20 cellular contexts compared by ENCODE assay signal in genomic region chr3:8575364-8576104, GRCh38.
A peak's percentile ranks its signal among the peaks of the same experiment; 100 is the strongest.
DNase-seq lines count a peak whose midpoint lies in the region; ATAC-seq, FAIRE-seq and TF ChIP-seq lines count a peak whose summit lies in the region.
"Had no signal": no experiment of that assay in that cellular context is flagged by ENCODE, and none has a peak within 500 bp of the region (broad histone marks: within the 10 kb centered on the region; RNA-seq: fewer than 3 reads in every experiment).

No MANE protein-coding gene starts in this region.

- no peak overlapping the region for H2AFZ ChIP-seq in osteoblast (ENCODE audit: low read length)
- H2AFZ ChIP-seq in HepG2 (ENCODE audit: low read length): no peak overlapping the region

- peak; percentile 13 for DNase-seq in AG08396 (ENCODE audit: low spot score)
- peak; percentile 22 for DNase-seq in RPMI7951 (ENCODE audit: low read depth)
- DNase-seq in osteoblast (ENCODE audit: insufficient read length, low spot score, missing footprints): peak; percentile 62
- DNase-seq in NCI-H526 (lab: John Stamatoyannopoulos, UW): no peak
- no peak for DNase-seq in cerebellum (ENCODE audit: low spot score)
- DNase-seq in HepG2 (ENCODE audit: low spot score): no peak
- no peak for DNase-seq in SIG-M5 treated with dmso at 0.1 percent for 504 hours (lab: John Stamatoyannopoulos, UW; ENCODE audit: unreplicated experiment)
- DNase-seq: ACHN; amygdala; CD8-positive, alpha-beta T cell; foreskin keratinocyte; NCI-H774; RPMI8226; stimulated activated CD4-positive, alpha-beta T cell treated with anti-CD3 and anti-CD28 coated beads, Interleukin-4, amount 100 ng/mL, for 4 hours; SW 1271 had no signal

- in situ Hi-C loops in HepG2 (cut with HindIII; ENCODE audit: extremely low pct_ligation_motif_present, low pct_unique_long_range_greater_than_20kb): no loop called here

- H3K27me3 ChIP-seq in esophagus (ENCODE audit: control insufficient read depth in 1 of 2, insufficient read depth in 2 of 2, low read length in 2 of 2) (no peaks in the 10 kb centered on the region), osteoblast (ENCODE audit: insufficient read depth, low read length) (no peaks in the 10 kb centered on the region), HepG2 (ENCODE audit: control insufficient read depth in 1 of 2, insufficient read depth in 2 of 2, low read length in 2 of 2) (no peaks in the 10 kb centered on the region)
- H3K27me3 ChIP-seq: foreskin keratinocyte, tibial nerve had no signal

- 71 to 75% methylated on average over 5 of the region's 5 CpGs for WGBS in esophagus, 2 donors
- WGBS in HepG2 (ENCODE audit: low lambda C conversion rate): 79% methylated on average over 5 of the region's 5 CpGs

- TF ChIP-seq EP300 in HepG2 (IDR thresholded peaks at IDR 0.05; ENCODE audit: low read depth in 2 of 2, low read length in 2 of 2) (no peak), HepG2 (CRISPR knock-in tag; IDR thresholded peaks at IDR 0.05; ENCODE audit: borderline replicate concordance) (no peak)

- CTCF ChIA-PET in HepG2 (lab: Yijun Ruan, JAX; ENCODE audit: low intra/inter-chr PET ratio, low total read pairs): no interaction called here

- no peak for FAIRE-seq in HepG2 (lab: Jason Lieb, UNC)
- FAIRE-seq: H1, HTR-8/SVneo had no signal

- H4K20me1 ChIP-seq in osteoblast (ENCODE audit: insufficient read depth, low read length) (no peaks in the 10 kb centered on the region), HepG2 (ENCODE audit: insufficient read depth, low read length) (no peaks in the 10 kb centered on the region)

- no peak overlapping the region for H3K4me2 ChIP-seq in osteoblast (ENCODE audit: insufficient read depth, low read length)
- no peak overlapping the region for H3K4me2 ChIP-seq in HepG2 (ENCODE audit: low read depth, low read length)

- H3K9ac ChIP-seq in HepG2 (ENCODE audit: insufficient read depth, low read depth, low read length): no peak overlapping the region

- no peak for TF ChIP-seq POLR2A in HepG2 (IDR thresholded peaks at IDR 0.05; ENCODE audit: insufficient read depth in 1 of 2, low read depth in 2 of 2, low read length in 2 of 2)

- TF ChIP-seq CTCF in osteoblast (IDR thresholded peaks at IDR 0.05; ENCODE audit: extremely low read depth, low read depth, low read length) (no peak), HepG2 (CRISPR knock-in tag; IDR thresholded peaks at IDR 0.05) (no peak)

- H3K36me3 ChIP-seq in esophagus (ENCODE audit: control insufficient read depth in 2 of 2, insufficient read depth in 2 of 2, low read length in 1 of 2): no peaks in the 10 kb centered on the region
- H3K36me3 ChIP-seq in osteoblast (ENCODE audit: insufficient read depth, low read length): peaks cover 6% of the 10 kb centered on the region
- H3K36me3 ChIP-seq in HepG2 (replicated peaks in 1 of 2; ENCODE audit: control insufficient read depth in 1 of 2, insufficient read depth in 2 of 2, low read length in 2 of 2): no peaks in the 10 kb centered on the region; a peak in 1 of 5 replicates

- no peak for ATAC-seq in HepG2
- ATAC-seq: CD8-positive, alpha-beta T cell; foreskin keratinocyte had no signal

- H3K4me3 ChIP-seq in esophagus (ENCODE audit: low read depth in 1 of 2, low read length in 2 of 2) (no peak overlapping the region), osteoblast (ENCODE audit: insufficient read depth, low read length) (no peak overlapping the region), HepG2 (replicated peaks in 1 of 3; ENCODE audit: insufficient read depth in 1 of 3, low read depth in 2 of 3, low read length in 3 of 3) (no peak overlapping the region)
- H3K4me3 ChIP-seq: tibial nerve had no signal

- H3K27ac ChIP-seq in esophagus (ENCODE audit: low read depth in 2 of 2, low read length in 1 of 2) (peak overlapping the region; percentile 18 to 64), osteoblast (ENCODE audit: low read depth, low read length) (peak overlapping the region; percentile 21), HepG2 (ENCODE audit: extremely low read length, insufficient read depth, low read length) (no peak overlapping the region)
- H3K27ac ChIP-seq: foreskin keratinocyte, tibial nerve, VCaP had no signal

- no peak for TF ChIP-seq RAD21 in HepG2 (CRISPR knock-in tag; IDR thresholded peaks at IDR 0.05)

- H3K4me1 ChIP-seq in esophagus (ENCODE audit: control insufficient read depth in 2 of 2, insufficient read depth in 2 of 2, low read length in 1 of 2) (peaks cover 7 to 10% of the 10 kb centered on the region in 2 donors), osteoblast (ENCODE audit: insufficient read depth, low read length) (peaks cover 34% of the 10 kb centered on the region), HepG2 (ENCODE audit: insufficient read depth, low read length) (no peaks in the 10 kb centered on the region; the same call in 1 of the 2 replicates)
- H3K4me1 ChIP-seq: foreskin keratinocyte had no signal

- H3K9me3 ChIP-seq in esophagus (ENCODE audit: control insufficient read depth in 2 of 2, insufficient read depth in 1 of 2, low read depth in 1 of 2, low read length in 1 of 2): no peaks in the 10 kb centered on the region
- no peaks in the 10 kb centered on the region for H3K9me3 ChIP-seq in osteoblast (ENCODE audit: low read depth, low read length)
- no peaks in the 10 kb centered on the region for H3K9me3 ChIP-seq in HepG2 (ENCODE audit: low read length)

- intact Hi-C loops in HepG2 (cut with micrococcal nuclease; ENCODE audit: unreplicated experiment): no loop called here

- no peaks in the 10 kb centered on the region for H3K79me2 ChIP-seq in osteoblast (ENCODE audit: insufficient read depth, low read length)
- no peaks in the 10 kb centered on the region for H3K79me2 ChIP-seq in HepG2 (ENCODE audit: insufficient read depth, low read length)

- BruUV-seq in HepG2 (replicated peaks; lab: Mats Ljungman, UMichigan): no TSS peak

- POLR2A ChIA-PET in HepG2 (lab: Yijun Ruan, JAX): no interaction called here

TF ChIP-seq in HepG2, 621 proteins besides CTCF, POLR2A, EP300 and RAD21:
- TF ChIP-seq TOE1 (CRISPR knock-in tag; IDR thresholded peaks at IDR 0.05) (no peak), CC2D1A (CRISPR knock-in tag; IDR thresholded peaks at IDR 0.05) (no peak), POLR2AphosphoS5 (IDR thresholded peaks at IDR 0.05; ENCODE audit: low read depth, low read length) (no peak), ZNF775 (CRISPR knock-in tag; IDR thresholded peaks at IDR 0.05; ENCODE audit: borderline replicate concordance) (no peak), ZFP36L2 (CRISPR knock-in tag; IDR thresholded peaks at IDR 0.05) (no peak), MIER2 (CRISPR knock-in tag; IDR thresholded peaks at IDR 0.05) (no peak), RBAK (CRISPR knock-in tag; IDR thresholded peaks at IDR 0.05) (no peak), PHF5A (CRISPR knock-in tag; IDR thresholded peaks at IDR 0.05; ENCODE audit: low read depth, unreplicated experiment) (no peak), GLI4 (CRISPR knock-in tag; IDR thresholded peaks at IDR 0.05; ENCODE audit: borderline replicate concordance) (no peak), ZNF12 (CRISPR knock-in tag; IDR thresholded peaks at IDR 0.05) (no peak), SRY (CRISPR knock-in tag; IDR thresholded peaks at IDR 0.05) (no peak), SRSF9 (IDR thresholded peaks at IDR 0.05; ENCODE audit: borderline replicate concordance, insufficient read depth, low read depth, low read length, poor library complexity, severe bottlenecking) (no peak)
- TF ChIP-seq, protein P1, sequence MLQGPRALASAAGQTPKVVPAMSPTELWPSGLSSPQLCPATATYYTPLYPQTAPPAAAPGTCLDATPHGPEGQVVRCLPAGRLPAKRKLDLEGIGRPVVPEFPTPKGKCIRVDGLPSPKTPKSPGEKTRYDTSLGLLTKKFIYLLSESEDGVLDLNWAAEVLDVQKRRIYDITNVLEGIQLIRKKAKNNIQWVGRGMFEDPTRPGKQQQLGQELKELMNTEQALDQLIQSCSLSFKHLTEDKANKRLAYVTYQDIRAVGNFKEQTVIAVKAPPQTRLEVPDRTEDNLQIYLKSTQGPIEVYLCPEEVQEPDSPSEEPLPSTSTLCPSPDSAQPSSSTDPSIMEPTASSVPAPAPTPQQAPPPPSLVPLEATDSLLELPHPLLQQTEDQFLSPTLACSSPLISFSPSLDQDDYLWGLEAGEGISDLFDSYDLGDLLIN (CRISPR knock-in tag; IDR thresholded peaks at IDR 0.05; ENCODE audit: borderline replicate concordance): no peak

Comparison
In these comparisons a context has a peak if more than half of its experiments do, and no peak if none do; other contexts are left out.
1. DNase-seq: peak in AG08396 (single experiment), RPMI7951 (single experiment) and osteoblast (single experiment); none in NCI-H526 (0 of 2), cerebellum (single experiment), HepG2 (single experiment) and SIG-M5 treated with dmso at 0.1 percent for 504 hours (single experiment).